ENCODE assay signal across 26 cellular contexts in the genomic region with DNA sequence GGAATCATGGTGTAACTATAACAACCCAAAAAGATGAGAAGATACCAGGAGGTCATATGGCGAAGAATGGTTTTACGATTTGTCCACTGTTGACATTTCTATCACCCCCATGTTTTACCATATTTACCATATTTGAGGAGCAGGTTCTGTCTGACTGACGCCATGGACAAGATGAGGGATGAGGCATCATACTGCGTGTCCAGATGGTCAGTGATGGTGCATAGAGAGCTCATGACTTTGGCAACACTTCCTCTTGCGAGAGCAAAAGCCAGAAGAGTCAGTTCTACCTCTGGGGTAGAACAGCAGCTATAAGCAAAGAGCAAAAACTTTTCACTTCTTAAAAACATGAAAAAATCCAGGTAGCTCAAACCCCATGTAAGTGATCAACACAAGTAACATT.
"Had no signal": no experiment of that assay in that cellular context is flagged by ENCODE, and none has a peak within 500 bp of the region (broad histone marks: within the 10 kb centered on the region; RNA-seq: fewer than 3 reads in every experiment).

No MANE protein-coding gene starts in this region.

- H3K4me1 ChIP-seq: gastrocnemius medialis, psoas muscle, uterus had no signal

- H3K4me3 Mint-ChIP-seq: effector memory CD8-positive, alpha-beta T cell; mesothelial cell of epicardium; naive B cell; nephron; stimulated activated naive B cell treated with anti-CD40 and anti-IgM and Interleukin-4, amounts not matched to agents 10 μg/mL and 1 μg/mL and 100 μg/mL, for 72 hours; stimulated activated naive CD8-positive, alpha-beta T cell treated with anti-CD3 and anti-CD28 coated beads, Interleukin-15, Interleukin-2, amounts not matched to agents 100 ng/mL and 50 ng/mL, for 24 hours had no signal

- ATAC-seq: effector memory CD8-positive, alpha-beta T cell; gastrocnemius medialis; heart left ventricle; mucosa of descending colon; psoas muscle; right cardiac atrium; stimulated activated naive B cell treated with anti-CD40 and anti-IgM and Interleukin-4, amounts not matched to agents 10 μg/mL and 1 μg/mL and 100 μg/mL, for 72 hours; upper lobe of right lung had no signal

- H3K4me1 Mint-ChIP-seq: mesothelial cell of epicardium, nephron had no signal

- DNase-seq: cortex of kidney; effector memory CD8-positive, alpha-beta T cell; erythroblast; foreskin fibroblast; gastrocnemius medialis; heart left ventricle; kidney; mesenchymal stem cell; mucosa of descending colon; naive B cell; occipital lobe; ovary; posterior cingulate gyrus; psoas muscle; right cardiac atrium; spleen; stimulated activated naive B cell treated with anti-CD40 and anti-IgM and Interleukin-4, amounts not matched to agents 10 μg/mL and 1 μg/mL and 100 μg/mL, for 72 hours; transverse colon; upper lobe of right lung; uterus had no signal

- H3K27ac Mint-ChIP-seq: mesothelial cell of epicardium; nephron; stimulated activated naive B cell treated with anti-CD40 and anti-IgM and Interleukin-4, amounts not matched to agents 10 μg/mL and 1 μg/mL and 100 μg/mL, for 72 hours; stimulated activated naive CD8-positive, alpha-beta T cell treated with anti-CD3 and anti-CD28 coated beads, Interleukin-15, Interleukin-2, amounts not matched to agents 100 ng/mL and 50 ng/mL, for 24 hours had no signal

- H3K27ac ChIP-seq: gastrocnemius medialis, heart left ventricle, hepatocyte, ovary, psoas muscle, skin epidermis, spleen, transverse colon, upper lobe of right lung, uterus had no signal

- H3K27me3 ChIP-seq: gastrocnemius medialis, heart left ventricle, hepatocyte, ovary, spleen, transverse colon, upper lobe of right lung, uterus had no signal

- H3K27me3 Mint-ChIP-seq: effector memory CD8-positive, alpha-beta T cell; naive B cell; stimulated activated naive B cell treated with anti-CD40 and anti-IgM and Interleukin-4, amounts not matched to agents 10 μg/mL and 1 μg/mL and 100 μg/mL, for 72 hours; stimulated activated naive CD8-positive, alpha-beta T cell treated with anti-CD3 and anti-CD28 coated beads, Interleukin-15, Interleukin-2, amounts not matched to agents 100 ng/mL and 50 ng/mL, for 24 hours had no signal

- H3K36me3 ChIP-seq: ovary, uterus had no signal

- H3K9me3 ChIP-seq: gastrocnemius medialis, heart left ventricle, mucosa of descending colon, ovary, psoas muscle, spleen, transverse colon, upper lobe of right lung, uterus had no signal

- H3K9me3 Mint-ChIP-seq: effector memory CD8-positive, alpha-beta T cell; mesothelial cell of epicardium; naive B cell; nephron; stimulated activated naive B cell treated with anti-CD40 and anti-IgM and Interleukin-4, amounts not matched to agents 10 μg/mL and 1 μg/mL and 100 μg/mL, for 72 hours; stimulated activated naive CD8-positive, alpha-beta T cell treated with anti-CD3 and anti-CD28 coated beads, Interleukin-15, Interleukin-2, amounts not matched to agents 100 ng/mL and 50 ng/mL, for 24 hours had no signal

- H3K4me3 ChIP-seq: gastrocnemius medialis, heart left ventricle, hepatocyte, lung, mucosa of descending colon, ovary, psoas muscle, skin epidermis, spleen, transverse colon, upper lobe of right lung, uterus had no signal
